ENCODE assay signal across 1 cellular context in genomic region chr19:45643024-45643926, GRCh38.
TF ChIP-seq lines count a peak whose summit lies in the region.

No MANE protein-coding gene starts in this region.

TF ChIP-seq in K562, 482 proteins besides CTCF, POLR2A, EP300 and RAD21 (continued from another document and continues in another):
- TF ChIP-seq ZNF717 (CRISPR knock-in tag; IDR thresholded peaks at IDR 0.05) (no peak), ZNF512 (tag; IDR thresholded peaks at IDR 0.05) (no peak), BCL6 (CRISPR knock-in tag; IDR thresholded peaks at IDR 0.05) (no peak), HDAC8 (tag; IDR thresholded peaks at IDR 0.05) (no peak), ZNF445 (CRISPR knock-in tag; IDR thresholded peaks at IDR 0.05; ENCODE audit: low read depth) (no peak), NFYB (IDR thresholded peaks at IDR 0.05; ENCODE audit: extremely low read depth, insufficient read length) (no peak), MNT (conservative IDR thresholded peaks at IDR 0.05) (peak; percentile 40 to 57), SNIP1 (IDR thresholded peaks at IDR 0.05; ENCODE audit: low read depth) (no peak), SIN3A (IDR thresholded peaks at IDR 0.05; ENCODE audit: borderline replicate concordance in 2 of 2, control insufficient read depth in 1 of 2, low read depth in 2 of 2, low read length in 2 of 2) (no peak), TOE1 (IDR thresholded peaks at IDR 0.05; ENCODE audit: borderline replicate concordance) (0 out of 2 replicates have a peak, but pooled peaks have one; percentile 35), TOE1 (CRISPR knock-in tag; IDR thresholded peaks at IDR 0.05; ENCODE audit: borderline replicate concordance, low read depth) (no peak), SP1 (CRISPR knock-in tag; IDR thresholded peaks at IDR 0.05) (no peak), RAD51 (IDR thresholded peaks at IDR 0.05; ENCODE audit: borderline replicate concordance, low read depth) (no peak), MECOM (CRISPR knock-in tag; IDR thresholded peaks at IDR 0.05) (no peak), HMG20B (CRISPR knock-in tag; IDR thresholded peaks at IDR 0.05) (no peak), RERE (CRISPR knock-in tag; IDR thresholded peaks at IDR 0.05; ENCODE audit: borderline replicate concordance) (no peak), ZNF707 (CRISPR knock-in tag; conservative IDR thresholded peaks at IDR 0.05) (no peak), PRPF4 (IDR thresholded peaks at IDR 0.05; ENCODE audit: insufficient read depth, low read depth, low read length, poor library complexity, severe bottlenecking) (no peak), PATZ1 (CRISPR knock-in tag; IDR thresholded peaks at IDR 0.05; ENCODE audit: borderline replicate concordance) (no peak), SMARCE1 (IDR thresholded peaks at IDR 0.05) (no peak), ZKSCAN3 (CRISPR knock-in tag; IDR thresholded peaks at IDR 0.05) (no peak), TFAM (CRISPR knock-in tag; conservative IDR thresholded peaks at IDR 0.05) (no peak), KDM1A (IDR thresholded peaks at IDR 0.05) (no peak), CBFA2T3 (IDR thresholded peaks at IDR 0.05) (no peak), ZFP1 (CRISPR knock-in tag; IDR thresholded peaks at IDR 0.05) (no peak), WHSC1 (IDR thresholded peaks at IDR 0.05; ENCODE audit: low read length) (no peak), HMG20A (CRISPR knock-in tag; conservative IDR thresholded peaks at IDR 0.05) (no peak), TARDBP (IDR thresholded peaks at IDR 0.05) (no peak), RNF2 (IDR thresholded peaks at IDR 0.05) (no peak), ADNP (tag; IDR thresholded peaks at IDR 0.05) (no peak), IFI16 (CRISPR knock-in tag; IDR thresholded peaks at IDR 0.05) (no peak), MAFF (IDR thresholded peaks at IDR 0.05; ENCODE audit: low read length) (no peak), TFE3 (CRISPR knock-in tag; IDR thresholded peaks at IDR 0.05) (no peak), ZHX1 (conservative IDR thresholded peaks at IDR 0.05; ENCODE audit: low read length) (no peak), FOXP4 (CRISPR knock-in tag; IDR thresholded peaks at IDR 0.05; ENCODE audit: borderline replicate concordance) (no peak), POLR2AphosphoS2 (IDR thresholded peaks at IDR 0.05; ENCODE audit: low read length) (no peak), ZNF24 (IDR thresholded peaks at IDR 0.05) (no peak), SETDB1 (IDR thresholded peaks at IDR 0.05; ENCODE audit: low read length) (no peak), ID3 (CRISPR knock-in tag; IDR thresholded peaks at IDR 0.05) (no peak), ID3 (tag; IDR thresholded peaks at IDR 0.05) (peak; percentile 86), DLX4 (CRISPR knock-in tag; IDR thresholded peaks at IDR 0.05) (no peak), BMI1 (IDR thresholded peaks at IDR 0.05; ENCODE audit: low read length) (no peak), MIER1 (IDR thresholded peaks at IDR 0.05; ENCODE audit: low read depth) (no peak; the same call in 1 of the 2 replicates), NCOA6 (IDR thresholded peaks at IDR 0.05) (no peak), HIVEP1 (CRISPR knock-in tag; IDR thresholded peaks at IDR 0.05) (no peak), ZNF133 (CRISPR knock-in tag; IDR thresholded peaks at IDR 0.05) (no peak), UBTF (IDR thresholded peaks at IDR 0.05; ENCODE audit: borderline replicate concordance in 1 of 2, low read depth in 2 of 2, low read length in 2 of 2) (peak in 1 of 2 experiments; percentile 51; a peak in 1 of 4 replicates)
